In genomic region chr5:155727512-155728145, GRCh38 we compare ENCODE assay signal across 10 cellular contexts.
DNase-seq lines count a peak whose midpoint lies in the region; ATAC-seq and TF ChIP-seq lines count a peak whose summit lies in the region.
"Had no signal": no experiment of that assay in that cellular context is flagged by ENCODE, and none has a peak within 500 bp of the region (broad histone marks: within the 10 kb centered on the region; RNA-seq: fewer than 3 reads in every experiment).

No MANE protein-coding gene starts in this region.

- peaks cover 4% of the 10 kb centered on the region for H3K4me1 ChIP-seq in adipocyte (ENCODE audit: control insufficient read depth, insufficient read depth, low read length)

- H3K27me3 Mint-ChIP-seq in osteocyte (ENCODE audit: unreplicated experiment) = peaks cover 61% of the 10 kb centered on the region

- peaks cover 3% of the 10 kb centered on the region for H3K9me3 ChIP-seq in adipocyte (ENCODE audit: control insufficient read depth, low read length)

- no peaks in the 10 kb centered on the region for H3K36me3 Mint-ChIP-seq in osteocyte (ENCODE audit: unreplicated experiment)

- H3K27me3 ChIP-seq in adipocyte (replicated peaks; ENCODE audit: control insufficient read depth, insufficient read depth, low read length) = peaks cover 48% of the 10 kb centered on the region

- peak overlapping the region; percentile 44 for H3K4me3 ChIP-seq in AG09309 (ENCODE audit: control insufficient read depth, low read depth, low read length)
- peak overlapping the region; percentile 64 for H3K4me3 ChIP-seq in adipocyte (ENCODE audit: low read length)

- ATAC-seq in GM21381 (IDR thresholded peaks at IDR 0.05; ENCODE audit: unreplicated experiment) (no peak), GM19328 (IDR thresholded peaks at IDR 0.05; ENCODE audit: unreplicated experiment) (no peak)

- H3K4me1 Mint-ChIP-seq in osteocyte (ENCODE audit: unreplicated experiment) = peaks cover 2% of the 10 kb centered on the region

- H3K9ac ChIP-seq in adipocyte (ENCODE audit: low read length) = no peak overlapping the region

- H3K27ac Mint-ChIP-seq in osteocyte (ENCODE audit: unreplicated experiment) = no peak overlapping the region
- H3K27ac Mint-ChIP-seq: activated naive CD4-positive, alpha-beta T cell treated with anti-CD3 and anti-CD28 coated beads for 36 hours had no signal

- TF ChIP-seq CTCF in AG09309 (IDR thresholded peaks at IDR 0.05; ENCODE audit: control insufficient read depth, insufficient read depth, low read depth, low read length, missing control alignments) = no peak
- TF ChIP-seq CTCF in osteocyte (IDR thresholded peaks at IDR 0.05) = no peak

- no peaks in the 10 kb centered on the region for H3K9me3 Mint-ChIP-seq in osteocyte (ENCODE audit: unreplicated experiment)
- H3K9me3 Mint-ChIP-seq: activated naive CD4-positive, alpha-beta T cell treated with anti-CD3 and anti-CD28 coated beads for 36 hours had no signal

- DNase-seq in AG09309 (ENCODE audit: low read depth) (no peak), adipocyte (ENCODE audit: low read depth) (no peak), hippocampal formation (lab: John Stamatoyannopoulos, UW) (peak; percentile 12 to 45), osteocyte (ENCODE audit: extremely low spot score, unreplicated experiment) (no peak), GM19240 (ENCODE audit: insufficient read length, low spot score) (no peak), inferior parietal cortex (ENCODE audit: extremely low spot score) (no peak)
- DNase-seq: activated naive CD4-positive, alpha-beta T cell treated with anti-CD3 and anti-CD28 coated beads for 36 hours; NCI-H774 had no signal

- H3K36me3 ChIP-seq in adipocyte (ENCODE audit: control insufficient read depth, insufficient read depth, low read length, severe bottlenecking) = no peaks in the 10 kb centered on the region

- H3K4me3 Mint-ChIP-seq in osteocyte (ENCODE audit: unreplicated experiment) = peak overlapping the region; percentile 38
- H3K4me3 Mint-ChIP-seq: activated naive CD4-positive, alpha-beta T cell treated with anti-CD3 and anti-CD28 coated beads for 36 hours had no signal

Comparison
In these comparisons a context has a peak if more than half of its experiments do, and no peak if none do; other contexts are left out.
1. DNase-seq: peak in hippocampal formation (2 of 2); none in AG09309 (single experiment), adipocyte (single experiment), osteocyte (single experiment), GM19240 (single experiment) and inferior parietal cortex (single experiment).